In genomic region chr11:72814139-72814830, GRCh38 we compare ENCODE assay signal across 1 cellular context.
TF ChIP-seq lines count a peak whose summit lies in the region.

Gene ATG16L2 (plus strand): TSS chr11:72814411. CDS start chr11:72814446, 35 bp downstream.

TF ChIP-seq in K562, 482 proteins besides CTCF, POLR2A, EP300 and RAD21 (continued from another document and continues in another):
- TF ChIP-seq SMAD4 (CRISPR knock-in tag; conservative IDR thresholded peaks at IDR 0.05) (peak; percentile 88), HMGN3 (IDR thresholded peaks at IDR 0.05; ENCODE audit: borderline replicate concordance, extremely low read depth, insufficient read length, low read depth, low read length) (peak; percentile 49), KAT7 (CRISPR knock-in tag; IDR thresholded peaks at IDR 0.05; ENCODE audit: borderline replicate concordance) (no peak), ZFP91 (CRISPR knock-in tag; IDR thresholded peaks at IDR 0.05) (0 out of 2 replicates have a peak, but pooled peaks have one; percentile 35), DMBX1 (CRISPR knock-in tag; IDR thresholded peaks at IDR 0.05; ENCODE audit: borderline replicate concordance) (no peak), FUS (optimal IDR thresholded peaks at IDR 0.05; ENCODE audit: low read depth, low read length) (no peak), RBFOX2 (IDR thresholded peaks at IDR 0.05; ENCODE audit: low read depth, low read length) (peak; percentile 76), FIP1L1 (IDR thresholded peaks at IDR 0.05; ENCODE audit: low read depth, low read length, poor library complexity, severe bottlenecking) (peak; percentile 11), TFAP4 (CRISPR knock-in tag; IDR thresholded peaks at IDR 0.05; ENCODE audit: borderline replicate concordance) (no peak; the same call in 1 of the 2 replicates), TRIM24 (IDR thresholded peaks at IDR 0.05) (peak in 1 of 2 experiments; percentile 11; a peak in 1 of 4 replicates), TCF15 (CRISPR knock-in tag; IDR thresholded peaks at IDR 0.05) (no peak), ZC3H4 (CRISPR knock-in tag; IDR thresholded peaks at IDR 0.05; ENCODE audit: borderline replicate concordance) (no peak), GMEB1 (CRISPR knock-in tag; IDR thresholded peaks at IDR 0.05) (peak; percentile 72; the same call in 1 of the 2 replicates), CHD1 (IDR thresholded peaks at IDR 0.05; ENCODE audit: low read length) (no peak), POLR2AphosphoS2 (IDR thresholded peaks at IDR 0.05; ENCODE audit: low read length) (no peak), GATAD2B (IDR thresholded peaks at IDR 0.05; ENCODE audit: borderline replicate concordance) (0 out of 2 replicates have a peak, but pooled peaks have one; percentile 66), PRDM10 (IDR thresholded peaks at IDR 0.05; ENCODE audit: partially characterized antibody) (peak; percentile 100), ATF1 (CRISPR knock-in tag; IDR thresholded peaks at IDR 0.05) (no peak), ATF1 (tag; IDR thresholded peaks at IDR 0.05) (peak; percentile 95), CEBPG (CRISPR knock-in tag; IDR thresholded peaks at IDR 0.05) (no peak), CEBPG (tag; conservative IDR thresholded peaks at IDR 0.05 in 1 of 2, IDR thresholded peaks at IDR 0.05 in 1 of 2) (no peak), YY1 (IDR thresholded peaks at IDR 0.05; ENCODE audit: borderline replicate concordance in 1 of 3, control insufficient read depth in 1 of 3, extremely low read depth in 1 of 3, insufficient read depth in 3 of 3, insufficient read length in 1 of 3, insufficient replicate concordance in 2 of 3, low read depth in 1 of 3, low read length in 2 of 3) (peak in 2 of 3 experiments; percentile 83 to 90), HNRNPL (IDR thresholded peaks at IDR 0.05; ENCODE audit: low read depth, low read length) (0 out of 2 replicates have a peak, but pooled peaks have one; percentile 18), RBM17 (IDR thresholded peaks at IDR 0.05; ENCODE audit: borderline replicate concordance, low read depth, low read length) (no peak), STAT5B (CRISPR knock-in tag; IDR thresholded peaks at IDR 0.05) (no peak), CAMTA2 (CRISPR knock-in tag; conservative IDR thresholded peaks at IDR 0.05) (no peak), ZNF592 (IDR thresholded peaks at IDR 0.05) (0 out of 2 replicates have a peak, but pooled peaks have one; percentile 3), ZNF23 (CRISPR knock-in tag; IDR thresholded peaks at IDR 0.05) (no peak), CREM (IDR thresholded peaks at IDR 0.05; ENCODE audit: low read depth) (peak; percentile 80), E2F1 (CRISPR knock-in tag; IDR thresholded peaks at IDR 0.05) (peak; percentile 44; the same call in 1 of the 2 replicates), ZNF395 (CRISPR knock-in tag; IDR thresholded peaks at IDR 0.05) (peak; percentile 60), ETS1 (conservative IDR thresholded peaks at IDR 0.05; ENCODE audit: control insufficient read depth, low read depth, low read length) (peak; percentile 55; the same call in 1 of the 2 replicates), JUND (IDR thresholded peaks at IDR 0.05; ENCODE audit: borderline replicate concordance, low read depth, low read length) (peak; percentile 93), JUND (tag; IDR thresholded peaks at IDR 0.05; ENCODE audit: borderline replicate concordance, low read depth, low read length) (no peak), ETV5 (CRISPR knock-in tag; IDR thresholded peaks at IDR 0.05; ENCODE audit: low read depth) (peak; percentile 35; the same call in 1 of the 2 replicates), MXI1 (IDR thresholded peaks at IDR 0.05; ENCODE audit: low read depth, low read length) (peak; percentile 44; the same call in 1 of the 2 replicates), RNF2 (IDR thresholded peaks at IDR 0.05) (0 out of 2 replicates have a peak, but pooled peaks have one; percentile 33), ZBTB12 (CRISPR knock-in tag; IDR thresholded peaks at IDR 0.05) (peak; percentile 81), GABPB1 (CRISPR knock-in tag; IDR thresholded peaks at IDR 0.05) (peak; percentile 9; the same call in 1 of the 2 replicates), SREBF2 (CRISPR knock-in tag; IDR thresholded peaks at IDR 0.05) (no peak), ZNF224 (CRISPR knock-in tag; IDR thresholded peaks at IDR 0.05) (no peak), TAL1 (IDR thresholded peaks at IDR 0.05) (no peak), CTBP1 (IDR thresholded peaks at IDR 0.05; ENCODE audit: borderline replicate concordance) (peak; percentile 71), KDM5B (IDR thresholded peaks at IDR 0.05; ENCODE audit: insufficient replicate concordance, low read depth, low read length) (peak; percentile 86), HNRNPLL (IDR thresholded peaks at IDR 0.05; ENCODE audit: low read depth, low read length, poor library complexity, severe bottlenecking) (peak; percentile 90)
